ENCODE assay signal across 8 cellular contexts in genomic region chr12:101280006-101280505, GRCh38. TPM values are rescaled to one million over a fixed set of nuclear protein-coding genes. Genes with fewer than 3 reads are reported as not detected.
DNase-seq lines count a peak whose midpoint lies in the region; ATAC-seq, FAIRE-seq and TF ChIP-seq lines count a peak whose summit lies in the region.

TSS of gene UTP20 (plus strand) at chr12:101280105. CDS start at chr12:101280283, 178 bp downstream.

- H3K9ac ChIP-seq in trophoblast cell (ENCODE audit: low read length), result peak within 1 kb of the TSS; percentile 72

- H3K27me3 ChIP-seq in cardiac muscle cell, result no peaks in the 10 kb centered on the region
- H3K27me3 ChIP-seq in trophoblast cell (ENCODE audit: insufficient read depth, low read length), result no peaks in the 10 kb centered on the region
- no peaks in the 10 kb centered on the region for H3K27me3 ChIP-seq in tibial nerve

- peak within 1 kb of the TSS; percentile 38 for H2BK120ac ChIP-seq in trophoblast cell (ENCODE audit: insufficient read depth, low read length, poor library complexity)

- no CpG with 5 or more reads among the region's 34 CpGs for WGBS in trophoblast cell (ENCODE audit: extremely low coverage, insufficient coverage, insufficient read length)
- WGBS in tibial nerve, 2 donors, result 0 to 1% methylated on average over 34 of the region's 34 CpGs

- no peaks in the 10 kb centered on the region for H3K9me3 ChIP-seq in cardiac muscle cell (ENCODE audit: low read depth)
- H3K9me3 ChIP-seq in trophoblast cell (ENCODE audit: insufficient read depth, low read depth, low read length), result no peaks in the 10 kb centered on the region
- no peaks in the 10 kb centered on the region for H3K9me3 ChIP-seq in tibial nerve

- H3K27ac ChIP-seq in cardiac muscle cell (peak within 1 kb of the TSS; percentile 67), trophoblast cell (ENCODE audit: low read depth, low read length) (no peak within 1 kb of the TSS), tibial nerve (peak within 1 kb of the TSS in 3 of 4 donors; percentile 15 to 65 (median 47))

- H2BK12ac ChIP-seq in trophoblast cell (ENCODE audit: low read length), result no peak within 1 kb of the TSS

- H4K91ac ChIP-seq in trophoblast cell (ENCODE audit: low read depth, low read length), result peak within 1 kb of the TSS; percentile 43

- H3K36me3 ChIP-seq in cardiac muscle cell (no peaks in the 10 kb centered on the region), trophoblast cell (ENCODE audit: control insufficient read depth in 1 of 2, insufficient read depth in 2 of 2, low read length in 2 of 2) (peaks cover 0 to 2% of the 10 kb centered on the region in 2 experiments), tibial nerve (peaks cover 0 to 23% (median 0%) of the 10 kb centered on the region in 3 donors)

- no peak within 1 kb of the TSS for H2BK5ac ChIP-seq in trophoblast cell (ENCODE audit: low read depth, low read length, poor library complexity)

- H3K14ac ChIP-seq in trophoblast cell (ENCODE audit: low read length), result peak within 1 kb of the TSS; percentile 45

- no peak within 1 kb of the TSS for H3K23ac ChIP-seq in trophoblast cell (ENCODE audit: low read length)

- H2AFZ ChIP-seq in trophoblast cell (ENCODE audit: insufficient read depth, low read length, poor library complexity), result peak within 1 kb of the TSS; percentile 93

- peak; percentile 92 for FAIRE-seq in GM12892 (lab: Jason Lieb, UNC)

- peak within 1 kb of the TSS; percentile 68 for H3K4me3 ChIP-seq in cardiac muscle cell
- peak within 1 kb of the TSS; percentile 97 for H3K4me3 ChIP-seq in trophoblast cell (ENCODE audit: low read depth, low read length)
- peak within 1 kb of the TSS; percentile 74 to 97 (median 94) for H3K4me3 ChIP-seq in tibial nerve

- H4K8ac ChIP-seq in trophoblast cell (ENCODE audit: low read depth, low read length), result peak within 1 kb of the TSS; percentile 98

- H2AK5ac ChIP-seq in trophoblast cell (ENCODE audit: low read length), result no peak within 1 kb of the TSS

- peaks cover 5% of the 10 kb centered on the region for H3K79me2 ChIP-seq in trophoblast cell (ENCODE audit: control insufficient read depth, insufficient read depth, low read length, poor library complexity)

- H3K4ac ChIP-seq in trophoblast cell (ENCODE audit: low read depth, low read length), result peak within 1 kb of the TSS; percentile 78

- peak; percentile 55 to 76 for TF ChIP-seq EP300 in tibial nerve (IDR thresholded peaks at IDR 0.05)

- peak; percentile 78 for TF ChIP-seq POLR2A in GM12892 (IDR thresholded peaks at IDR 0.05; ENCODE audit: low read depth, low read length)
- TF ChIP-seq POLR2A in tibial nerve (IDR thresholded peaks at IDR 0.05), result peak in 1 of 2 donors; percentile 28

- H4K12ac ChIP-seq in trophoblast cell (ENCODE audit: low read depth, low read length), result peak within 1 kb of the TSS; percentile 99

- peak; percentile 64 for DNase-seq in GM12892 (ENCODE audit: insufficient read length)
- DNase-seq in NCI-H1417 (lab: John Stamatoyannopoulos, UW), result peak; percentile 94 to 98 (median 97)
- peak; percentile 86 for DNase-seq in SW480 (ENCODE audit: low spot score)
- DNase-seq in activated naive CD8-positive, alpha-beta T cell treated with anti-CD3 and anti-CD28 coated beads, Interleukin-2, amount 50 U/mL, for 16 hours (ENCODE audit: low read depth, low spot score), result peak; percentile 88
- DNase-seq in cardiac muscle cell (ENCODE audit: low read depth in 1 of 2, low spot score in 1 of 2), result peak; percentile 91 to 95
- DNase-seq in trophoblast cell, result peak; percentile 91 to 96
- DNase-seq in tibial nerve (ENCODE audit: low spot score in 2 of 2), result peak; percentile 83 to 91

- H3K4me2 ChIP-seq in trophoblast cell (ENCODE audit: low read length), result peak within 1 kb of the TSS; percentile 69

- no peaks in the 10 kb centered on the region for H3K4me1 ChIP-seq in cardiac muscle cell (ENCODE audit: low read depth)
- no peaks in the 10 kb centered on the region for H3K4me1 ChIP-seq in trophoblast cell (ENCODE audit: control insufficient read depth in 1 of 2, insufficient read depth in 2 of 2, low read length in 2 of 2)
- H3K4me1 ChIP-seq in tibial nerve, result peaks cover 0 to 19% (median 7%) of the 10 kb centered on the region in 4 donors

- H3K18ac ChIP-seq in trophoblast cell (ENCODE audit: low read length), result peak within 1 kb of the TSS; percentile 80

- TF ChIP-seq CTCF in cardiac muscle cell (IDR thresholded peaks at IDR 0.05; ENCODE audit: low read depth, low read length) (no peak), tibial nerve (IDR thresholded peaks at IDR 0.05) (no peak)

- ATAC-seq in HG02763 (IDR thresholded peaks at IDR 0.05; ENCODE audit: unreplicated experiment), result peak; percentile 98

- peaks cover 3% of the 10 kb centered on the region for H3K79me1 ChIP-seq in trophoblast cell (ENCODE audit: low read length)

RNA-seq across cellular contexts. Expression of gene UTP20, which starts in this region (rescaled TPM):
- polyA plus RNA-seq in GM12892 (2012; ENCODE audit: missing spikeins), result 8.1 TPM
- total RNA-seq in cardiac muscle cell (2.9 and 3.7 TPM in 2 replicates), tibial nerve (10 to 100 TPM; 10.4 to 15.9 (median 13.1) TPM)
- polyA plus RNA-seq in cardiac muscle cell, result 2.1 and 2.2 TPM in 2 replicates
- polyA plus RNA-seq in trophoblast cell (2013), result 4.1 TPM in 2 replicates
